12 cellular contexts compared by ENCODE assay signal in the genomic region with DNA sequence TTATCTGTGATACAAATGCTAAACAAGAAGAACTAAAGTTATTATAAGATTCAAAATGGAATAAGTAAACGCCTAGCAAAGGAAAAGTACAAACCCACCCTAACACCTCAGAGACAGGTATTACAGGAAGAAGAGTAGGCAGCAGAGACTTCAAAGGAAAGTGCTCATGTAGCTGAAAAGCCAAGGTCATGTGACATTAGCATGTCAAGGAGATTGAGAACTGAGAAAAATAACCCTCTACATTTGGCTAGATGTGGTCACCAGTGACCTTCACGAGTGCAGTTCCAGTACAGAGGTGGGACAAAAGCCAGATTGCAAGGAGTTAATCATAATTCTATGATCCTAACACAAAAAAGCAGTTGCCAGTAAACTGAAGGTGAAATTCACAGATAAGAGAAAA.
DNase-seq lines count a peak whose midpoint lies in the region; ATAC-seq and TF ChIP-seq lines count a peak whose summit lies in the region.
"Had no signal": no experiment of that assay in that cellular context is flagged by ENCODE, and none has a peak within 500 bp of the region (broad histone marks: within the 10 kb centered on the region; RNA-seq: fewer than 3 reads in every experiment).

No MANE protein-coding gene starts in this region.

- DNase-seq in GM13977 (ENCODE audit: low spot score) (peak; percentile 49), head of caudate nucleus (no peak), NK-92 (lab: John Stamatoyannopoulos, UW; ENCODE audit: unreplicated experiment) (no peak), superior temporal gyrus (ENCODE audit: extremely low spot score) (no peak)
- no peak for DNase-seq in activated T-helper 2 cell treated with anti-CD3 and anti-CD28 coated beads, Interferon-gamma antibody, Interleukin-2, Interleukin-4, amounts not matched to agents 10 μg/mL and 5 μg/mL and 100 μg/mL, durations not matched to agents 14 hours and 24 hours and 36 hours (ENCODE audit: low spot score)
- no peak for DNase-seq in stimulated activated CD4-positive, alpha-beta T cell treated with anti-CD3 and anti-CD28 coated beads, Interleukin-2, amount 100 ng/mL, for 24 hours
- DNase-seq: Calu3; effector CD8-positive, alpha-beta T cell; left lung; PC-3 had no signal

- peak overlapping the region; percentile 84 for H3K27ac Mint-ChIP-seq in activated T-helper 2 cell treated with anti-CD3 and anti-CD28 coated beads, Interferon-gamma antibody, Interleukin-2, Interleukin-4, amounts not matched to agents 10 μg/mL and 5 μg/mL and 100 μg/mL, durations not matched to agents 14 hours and 24 hours and 36 hours

- peaks cover 4% of the 10 kb centered on the region for H3K9me3 Mint-ChIP-seq in activated T-helper 2 cell treated with anti-CD3 and anti-CD28 coated beads, Interferon-gamma antibody, Interleukin-2, Interleukin-4, amounts not matched to agents 10 μg/mL and 5 μg/mL and 100 μg/mL, durations not matched to agents 14 hours and 24 hours and 36 hours

- H3K4me1 Mint-ChIP-seq in activated T-helper 2 cell treated with anti-CD3 and anti-CD28 coated beads, Interferon-gamma antibody, Interleukin-2, Interleukin-4, amounts not matched to agents 10 μg/mL and 5 μg/mL and 100 μg/mL, durations not matched to agents 14 hours and 24 hours and 36 hours (ENCODE audit: low read depth), result peaks cover 38% of the 10 kb centered on the region

- no peaks in the 10 kb centered on the region for H3K27me3 Mint-ChIP-seq in activated T-helper 2 cell treated with anti-CD3 and anti-CD28 coated beads, Interferon-gamma antibody, Interleukin-2, Interleukin-4, amounts not matched to agents 10 μg/mL and 5 μg/mL and 100 μg/mL, durations not matched to agents 14 hours and 24 hours and 36 hours (ENCODE audit: low read depth)

- peak; percentile 86 for ATAC-seq in GM19452 (IDR thresholded peaks at IDR 0.05; ENCODE audit: unreplicated experiment)
- ATAC-seq in HG03060 (IDR thresholded peaks at IDR 0.05; ENCODE audit: low read depth, unreplicated experiment), result peak; percentile 84
- ATAC-seq: left lung, PC-3 had no signal

- peaks cover 25% of the 10 kb centered on the region for H3K36me3 Mint-ChIP-seq in activated T-helper 2 cell treated with anti-CD3 and anti-CD28 coated beads, Interferon-gamma antibody, Interleukin-2, Interleukin-4, amounts not matched to agents 10 μg/mL and 5 μg/mL and 100 μg/mL, durations not matched to agents 14 hours and 24 hours and 36 hours (ENCODE audit: low read depth)

- intact Hi-C loops in activated T-helper 2 cell treated with anti-CD3 and anti-CD28 coated beads, Interferon-gamma antibody, Interleukin-2, Interleukin-4, amounts not matched to agents 10 μg/mL and 5 μg/mL and 100 μg/mL, durations not matched to agents 14 hours and 24 hours and 36 hours (cut with micrococcal nuclease), result loop anchor here (2.0 kb wide), 1 partner anchor 58 kb away; no protein-coding TSS in a partner anchor
- intact Hi-C loops in head of caudate nucleus (cut with DNase I), result no loop called here

- in situ Hi-C loops in GM13977 (cut with MboI; ENCODE audit: low pct_unique_long_range_greater_than_20kb, low sequenced_read_pairs, unreplicated experiment), result no loop called here

- H3K4me3 Mint-ChIP-seq in activated T-helper 2 cell treated with anti-CD3 and anti-CD28 coated beads, Interferon-gamma antibody, Interleukin-2, Interleukin-4, amounts not matched to agents 10 μg/mL and 5 μg/mL and 100 μg/mL, durations not matched to agents 14 hours and 24 hours and 36 hours (ENCODE audit: low read depth), result peak overlapping the region; percentile 26

- TF ChIP-seq CTCF in GM13977 (IDR thresholded peaks at IDR 0.05; ENCODE audit: extremely low read depth, insufficient read depth, missing control alignments), result no peak
